ENCODE assay signal across 8 cellular contexts in genomic region chr12:6827982-6828670, GRCh38. TPM values are rescaled to one million over a fixed set of nuclear protein-coding genes. Genes with fewer than 3 reads are reported as not detected.
DNase-seq lines count a peak whose midpoint lies in the region; ATAC-seq and TF ChIP-seq lines count a peak whose summit lies in the region.

Gene P3H3, plus strand, starts transcription at chr12:6828407. Its CDS starts 34 bp downstream, at chr12:6828441.

- H3K36me3 Mint-ChIP-seq in activated T-cell treated with anti-CD3 and anti-CD28 coated beads, Interleukin-2, amount 50 U/mL, for 24 hours (ENCODE audit: low read depth), result no peaks in the 10 kb centered on the region

- TF ChIP-seq CTCF in breast epithelium (IDR thresholded peaks at IDR 0.05), result no peak
- no peak for TF ChIP-seq CTCF in gastrocnemius medialis (IDR thresholded peaks at IDR 0.05 in 4 of 5, conservative IDR thresholded peaks at IDR 0.05 in 1 of 5)

- H3K9ac ChIP-seq in iPS-20b (ENCODE audit: low read depth, low read length), result peak within 1 kb of the TSS; percentile 94

- H3K36me3 ChIP-seq in breast epithelium (no peaks in the 10 kb centered on the region), iPS-20b (ENCODE audit: insufficient read depth, low read depth, low read length) (peaks cover 27% of the 10 kb centered on the region), gastrocnemius medialis (no peaks in the 10 kb centered on the region)

- H3K4me3 Mint-ChIP-seq in activated T-cell treated with anti-CD3 and anti-CD28 coated beads, Interleukin-2, amount 50 U/mL, for 24 hours, result peak within 1 kb of the TSS; percentile 78

- TF ChIP-seq POLR2A in breast epithelium (IDR thresholded peaks at IDR 0.05) (no peak), gastrocnemius medialis (IDR thresholded peaks at IDR 0.05) (no peak)

- peak within 1 kb of the TSS; percentile 57 for H3K27ac Mint-ChIP-seq in activated T-cell treated with anti-CD3 and anti-CD28 coated beads, Interleukin-2, amount 50 U/mL, for 24 hours

- H3K27me3 Mint-ChIP-seq in activated T-cell treated with anti-CD3 and anti-CD28 coated beads, Interleukin-2, amount 50 U/mL, for 24 hours, result peaks cover 64% of the 10 kb centered on the region

- H3K9me3 Mint-ChIP-seq in activated T-cell treated with anti-CD3 and anti-CD28 coated beads, Interleukin-2, amount 50 U/mL, for 24 hours, result no peaks in the 10 kb centered on the region

- H3K4me1 ChIP-seq in breast epithelium (peaks cover 0 to 14% of the 10 kb centered on the region in 2 donors), iPS-20b (ENCODE audit: insufficient read depth, low read length) (peaks cover 11% of the 10 kb centered on the region; the same call in 1 of the 2 replicates), gastrocnemius medialis (peaks cover 3 to 11% of the 10 kb centered on the region in 2 donors)

- in situ Hi-C loops in gastrocnemius medialis (cut with MboI; ENCODE audit: low sequenced_read_pairs in 4 of 4), result no loop called here

- H3K9me3 ChIP-seq in breast epithelium, result no peaks in the 10 kb centered on the region
- no peaks in the 10 kb centered on the region for H3K9me3 ChIP-seq in iPS-20b (ENCODE audit: insufficient read depth, low read depth, low read length)
- H3K9me3 ChIP-seq in gastrocnemius medialis, result no peaks in the 10 kb centered on the region

- H3K27me3 ChIP-seq in breast epithelium, result peaks cover 5 to 12% of the 10 kb centered on the region in 2 donors
- peaks cover 27% of the 10 kb centered on the region for H3K27me3 ChIP-seq in iPS-20b (ENCODE audit: insufficient read depth, low read length)
- peaks cover 22 to 61% (median 43%) of the 10 kb centered on the region in 3 donors for H3K27me3 ChIP-seq in gastrocnemius medialis

- ATAC-seq in gastrocnemius medialis (peak in 1 of 2 donors; percentile 22), GM21526 (IDR thresholded peaks at IDR 0.05; ENCODE audit: low FRiP score, unreplicated experiment) (no peak), GM18868 (IDR thresholded peaks at IDR 0.05; ENCODE audit: unreplicated experiment) (no peak)

- peak within 1 kb of the TSS; percentile 76 to 89 for H3K27ac ChIP-seq in breast epithelium
- peak within 1 kb of the TSS; percentile 78 for H3K27ac ChIP-seq in iPS-20b (ENCODE audit: low read length)
- H3K27ac ChIP-seq in gastrocnemius medialis, result peak within 1 kb of the TSS; percentile 45 to 54 (median 51)

- intact Hi-C loops in breast epithelium (cut with DNase I; ENCODE audit: low total_unique reads) (loop anchor here (10.0 kb wide), 1 partner anchor 213 kb away; no protein-coding TSS in a partner anchor), gastrocnemius medialis (cut with DNase I; ENCODE audit: low total_unique reads) (loop anchor here (2.0 to 5.0 kb wide), 3 partner anchors 49 to 91 kb away; partner anchors contain the start of gene MLF2)

- no peak for DNase-seq in activated T-cell treated with anti-CD3 and anti-CD28 coated beads, Interleukin-2, amount 50 U/mL, for 24 hours
- DNase-seq in activated T-cell treated with anti-CD3 and anti-CD28 coated beads for 4 hours, result no peak
- DNase-seq in NCI-H748 treated with DMSO at 0.1 percent for 48 hours (lab: John Stamatoyannopoulos, UW), result peak; percentile 21
- DNase-seq in breast epithelium (ENCODE audit: low spot score in 2 of 2), result no peak
- no peak for DNase-seq in gastrocnemius medialis

- peaks cover 23% of the 10 kb centered on the region for H3K4me1 Mint-ChIP-seq in activated T-cell treated with anti-CD3 and anti-CD28 coated beads, Interleukin-2, amount 50 U/mL, for 24 hours (ENCODE audit: low read depth)

- H3K4me3 ChIP-seq in breast epithelium, result peak within 1 kb of the TSS; percentile 62 to 88 (median 84)
- H3K4me3 ChIP-seq in iPS-20b (ENCODE audit: low read length), result peak within 1 kb of the TSS; percentile 95
- peak within 1 kb of the TSS; percentile 49 to 67 (median 64) for H3K4me3 ChIP-seq in gastrocnemius medialis

RNA-seq across cellular contexts. Expression of gene P3H3, which starts in this region (rescaled TPM):
- 10 to 100 TPM in 2 of 3 donors, 1 to 10 TPM in 1; 7.5 to 29.5 (median 10.1) TPM for total RNA-seq in breast epithelium
- 1 to 10 TPM in 3 of 4 donors, under 1 TPM in 1; 0.66 to 4.7 (median 1.5) TPM for total RNA-seq in gastrocnemius medialis
